ENCODE assay signal across 8 cellular contexts in genomic region chr3:51391075-51391565, GRCh38. TPM values are rescaled to one million over a fixed set of nuclear protein-coding genes. Genes with fewer than 3 reads are reported as not detected.
DNase-seq lines count a peak whose midpoint lies in the region; ATAC-seq and TF ChIP-seq lines count a peak whose summit lies in the region.

Gene RBM15B (plus strand): TSS chr3:51391285. CDS start chr3:51391400, 115 bp downstream.

- H3K9me3 Mint-ChIP-seq in IgD-negative memory B cell = no peaks in the 10 kb centered on the region

- H3K4me3 ChIP-seq in PC-3 (ENCODE audit: low read length) = peak within 1 kb of the TSS; percentile 73
- H3K4me3 ChIP-seq in mucosa of stomach (ENCODE audit: low read length) = peak within 1 kb of the TSS; percentile 25

- intact Hi-C loops in PC-3 (cut with micrococcal nuclease) = no loop called here

- H3K36me3 ChIP-seq in PC-3 (ENCODE audit: low read depth, low read length) = peaks cover 71% of the 10 kb centered on the region
- H3K36me3 ChIP-seq in mucosa of stomach (ENCODE audit: control insufficient read depth, insufficient read depth, low read length) = peaks cover 31% of the 10 kb centered on the region

- H3F3A ChIP-seq in PC-3 (ENCODE audit: low read length, unreplicated experiment) = no peaks in the 10 kb centered on the region

- peaks cover 18 to 39% (median 29%) of the 10 kb centered on the region in 3 donors for H3K4me1 Mint-ChIP-seq in IgD-negative memory B cell

- H3K4me2 ChIP-seq in PC-3 (ENCODE audit: low read length) = peak within 1 kb of the TSS; percentile 88

- peaks cover 51% of the 10 kb centered on the region for H4K20me1 ChIP-seq in PC-3 (ENCODE audit: low read length)

- peak; percentile 36 for TF ChIP-seq POLR2A in erythroblast (IDR thresholded peaks at IDR 0.05; ENCODE audit: low read length)

- H3K36me3 Mint-ChIP-seq in IgD-negative memory B cell = no peaks in the 10 kb centered on the region

- no TSS peak for BruUV-seq in PC-3 (replicated peaks; lab: Mats Ljungman, UMichigan)

- no peaks in the 10 kb centered on the region for H3K27me3 Mint-ChIP-seq in IgD-negative memory B cell

- ATAC-seq in GM21528 (IDR thresholded peaks at IDR 0.05; ENCODE audit: low FRiP score, unreplicated experiment) (peak; percentile 90), PC-3 (peak; percentile 91)

- H2AFZ ChIP-seq in PC-3 (ENCODE audit: low read length) = peak within 1 kb of the TSS; percentile 47; the same call in 1 of the 2 replicates

- H3K27ac Mint-ChIP-seq in IgD-negative memory B cell = peak within 1 kb of the TSS; percentile 53 to 98 (median 94)

- H3K4me1 ChIP-seq in PC-3 (ENCODE audit: insufficient read depth, low read length) (peaks cover 48% of the 10 kb centered on the region), mucosa of stomach (ENCODE audit: control insufficient read depth, insufficient read depth, low read length) (peaks cover 77% of the 10 kb centered on the region)

- CTCF ChIA-PET in PC-3 (lab: Charles Lee) = interaction anchor here (0.6 kb wide), 2 partner anchors 83 to 931 kb away, joined by 4 to 7 read pairs; no protein-coding TSS in a partner anchor

- H3K27ac ChIP-seq in PC-3 (ENCODE audit: low read length) = peak within 1 kb of the TSS; percentile 38; the same call in 1 of the 2 replicates

- DNase-seq in DMS114 treated with DMSO at 0.1 percent for 48 hours (lab: John Stamatoyannopoulos, UW; ENCODE audit: unreplicated experiment) (peak; percentile 86), PC-3 (peak; percentile 97), erythroblast (lab: John Stamatoyannopoulos, UW) (peak; percentile 98)
- peak; percentile 98 for DNase-seq in activated T-cell treated with anti-CD3 and anti-CD28 coated beads, Interleukin-2, amount 50 U/mL, for 1 hour
- DNase-seq in stimulated activated CD8-positive, alpha-beta memory T cell treated with anti-CD3 and anti-CD28 coated beads, Interleukin-7, amount 100 ng/mL, for 24 hours (ENCODE audit: low read depth) = peak; percentile 94

- no peaks in the 10 kb centered on the region for H3K9me2 ChIP-seq in PC-3 (replicated peaks; ENCODE audit: low read length)

- peak within 1 kb of the TSS; percentile 83 for H3K9ac ChIP-seq in PC-3 (ENCODE audit: low read length)
- peak within 1 kb of the TSS; percentile 61 for H3K9ac ChIP-seq in mucosa of stomach (ENCODE audit: low read length)

- H3K4me3 Mint-ChIP-seq in IgD-negative memory B cell = peak within 1 kb of the TSS; percentile 81 to 94 (median 89)

- H3K9me3 ChIP-seq in PC-3 (ENCODE audit: low read length) (no peaks in the 10 kb centered on the region), mucosa of stomach (ENCODE audit: control insufficient read depth, low read length) (no peaks in the 10 kb centered on the region)

- POLR2A ChIA-PET in PC-3 (lab: Charles Lee; ENCODE audit: unreplicated experiment) = no interaction called here

- peaks cover 73% of the 10 kb centered on the region for H3K79me2 ChIP-seq in PC-3 (ENCODE audit: low read length)

- no peak; the same call in 1 of the 2 replicates for TF ChIP-seq CTCF in PC-3 (conservative IDR thresholded peaks at IDR 0.05; ENCODE audit: low read depth, low read length)

- H3K27me3 ChIP-seq in PC-3 (ENCODE audit: low read length) = no peaks in the 10 kb centered on the region
- H3K27me3 ChIP-seq in mucosa of stomach (ENCODE audit: control insufficient read depth, insufficient read depth, low read length) = no peaks in the 10 kb centered on the region

RNA-seq across cellular contexts. Expression of gene RBM15B, which starts in this region (rescaled TPM):
- polyA plus RNA-seq in IgD-negative memory B cell = 10.8 TPM
- 31.1 and 34.7 TPM in 2 replicates for total RNA-seq in PC-3 (2014; rRNA removed)

Comparison
In these comparisons a context has a peak if more than half of its experiments do, and no peak if none do; other contexts are left out.
1. Peak in every context shown above with its lines: DNase-seq, ATAC-seq, H3K4me3 ChIP-seq and H3K27ac ChIP-seq.